In genomic region chr6:70474751-70475150, GRCh38 we compare ENCODE assay signal across 20 cellular contexts.
DNase-seq lines count a peak whose midpoint lies in the region; ATAC-seq and TF ChIP-seq lines count a peak whose summit lies in the region.
"Had no signal": no experiment of that assay in that cellular context is flagged by ENCODE, and none has a peak within 500 bp of the region (broad histone marks: within the 10 kb centered on the region; RNA-seq: fewer than 3 reads in every experiment).

No MANE protein-coding gene starts in this region.

- H3K36me3 ChIP-seq in mucosa of descending colon (ENCODE audit: low read depth), result no peaks in the 10 kb centered on the region

- no peak overlapping the region for H3K4me3 ChIP-seq in fibroblast of villous mesenchyme (ENCODE audit: low read depth, low read length)
- no peak overlapping the region for H3K4me3 ChIP-seq in mucosa of descending colon
- H3K4me3 ChIP-seq: BLaER1, colonic mucosa, gastroesophageal sphincter, tibial artery had no signal

- CTCF ChIA-PET in WTC11 (lab: Charles Lee), result interaction anchor here (1.4 kb wide), 1 partner anchor 212 kb away, joined by 4 read pairs; no protein-coding TSS in a partner anchor

- peak; percentile 88 for ATAC-seq in WTC11
- peak; percentile 44 for ATAC-seq in mucosa of descending colon
- ATAC-seq in GM18861 (IDR thresholded peaks at IDR 0.05; ENCODE audit: unreplicated experiment), result no peak
- ATAC-seq: gastroesophageal sphincter; Right ventricle myocardium inferior; stimulated activated memory B cell treated with anti-CD40 and anti-IgM and Interleukin-4, amounts not matched to agents 10 μg/mL and 1 μg/mL and 100 μg/mL, for 72 hours had no signal

- H3K27me3 Mint-ChIP-seq in WTC11 (ENCODE audit: low read depth), result no peaks in the 10 kb centered on the region
- H3K27me3 Mint-ChIP-seq: stimulated activated memory B cell treated with anti-CD40 and anti-IgM and Interleukin-4, amounts not matched to agents 10 μg/mL and 1 μg/mL and 100 μg/mL, for 72 hours had no signal

- POLR2A ChIA-PET in WTC11 (lab: Charles Lee), result no interaction called here

- H3K9me3 Mint-ChIP-seq in WTC11, result no peaks in the 10 kb centered on the region
- H3K9me3 Mint-ChIP-seq: stimulated activated memory B cell treated with anti-CD40 and anti-IgM and Interleukin-4, amounts not matched to agents 10 μg/mL and 1 μg/mL and 100 μg/mL, for 72 hours had no signal

- H3K4me1 Mint-ChIP-seq in WTC11, result peaks cover 9% of the 10 kb centered on the region
- H3K4me1 Mint-ChIP-seq: nephron progenitor cell; stimulated activated memory B cell treated with anti-CD40 and anti-IgM and Interleukin-4, amounts not matched to agents 10 μg/mL and 1 μg/mL and 100 μg/mL, for 72 hours had no signal

- H3K4me3 Mint-ChIP-seq in WTC11, result no peak overlapping the region
- H3K4me3 Mint-ChIP-seq: nephron progenitor cell; stimulated activated memory B cell treated with anti-CD40 and anti-IgM and Interleukin-4, amounts not matched to agents 10 μg/mL and 1 μg/mL and 100 μg/mL, for 72 hours had no signal

- no peaks in the 10 kb centered on the region for H3K9me3 ChIP-seq in mucosa of descending colon
- H3K9me3 ChIP-seq: BLaER1, colonic mucosa, gastroesophageal sphincter, tibial artery had no signal

- intact Hi-C loops in mucosa of descending colon (cut with DNase I, micrococcal nuclease), result no loop called here

- TF ChIP-seq CTCF in WTC11 (IDR thresholded peaks at IDR 0.05) (no peak), fibroblast of villous mesenchyme (IDR thresholded peaks at IDR 0.05; ENCODE audit: insufficient read depth, low read depth, low read length) (no peak), mucosa of descending colon (IDR thresholded peaks at IDR 0.05) (no peak)

- peaks cover 49% of the 10 kb centered on the region for H3K36me3 Mint-ChIP-seq in WTC11

- peak overlapping the region; percentile 52 for H3K27ac Mint-ChIP-seq in WTC11
- H3K27ac Mint-ChIP-seq: stimulated activated memory B cell treated with anti-CD40 and anti-IgM and Interleukin-4, amounts not matched to agents 10 μg/mL and 1 μg/mL and 100 μg/mL, for 72 hours had no signal

- peak; percentile 11 for DNase-seq in ELF-1 (ENCODE audit: low read depth, low spot score)
- no peak for DNase-seq in WTC11 (ENCODE audit: low spot score)
- DNase-seq in fibroblast of villous mesenchyme (ENCODE audit: low read depth), result peak; percentile 10
- no peak for DNase-seq in mucosa of descending colon
- DNase-seq in cerebellar nuclear complex (lab: John Stamatoyannopoulos, UW), result no peak
- DNase-seq in GM19240 (ENCODE audit: insufficient read length, low spot score), result no peak
- no peak for DNase-seq in cerebellum (ENCODE audit: low spot score)
- DNase-seq: activated CD4-positive, alpha-beta T cell treated with anti-CD3 and anti-CD28 coated beads, Interleukin-2, amount 50 U/mL, for 4 hours; activated gamma-delta T cell treated with Interleukin-2 at 50 U/mL for 16 hours; colonic mucosa; NCI-H1105 treated with DMSO at 0.1 percent for 48 hours; NCI-H526 treated with DMSO at 0.1 percent for 48 hours; nephron progenitor cell; T-helper 1 cell; tibial artery had no signal

- no peaks in the 10 kb centered on the region for H3K4me1 ChIP-seq in mucosa of descending colon (ENCODE audit: low read depth)
- H3K4me1 ChIP-seq: BLaER1, colonic mucosa, tibial artery had no signal

TF ChIP-seq in WTC11, 78 proteins besides CTCF, POLR2A, EP300 and RAD21:
- TF ChIP-seq OVOL2 (CRISPR knock-in tag; IDR thresholded peaks at IDR 0.05; ENCODE audit: borderline replicate concordance) (no peak), MYBL2 (CRISPR knock-in tag; IDR thresholded peaks at IDR 0.05) (no peak), FOXP4 (CRISPR knock-in tag; IDR thresholded peaks at IDR 0.05) (no peak)
- TF ChIP-seq, protein P1, sequence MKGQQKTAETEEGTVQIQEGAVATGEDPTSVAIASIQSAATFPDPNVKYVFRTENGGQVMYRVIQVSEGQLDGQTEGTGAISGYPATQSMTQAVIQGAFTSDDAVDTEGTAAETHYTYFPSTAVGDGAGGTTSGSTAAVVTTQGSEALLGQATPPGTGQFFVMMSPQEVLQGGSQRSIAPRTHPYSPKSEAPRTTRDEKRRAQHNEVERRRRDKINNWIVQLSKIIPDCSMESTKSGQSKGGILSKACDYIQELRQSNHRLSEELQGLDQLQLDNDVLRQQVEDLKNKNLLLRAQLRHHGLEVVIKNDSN (CRISPR knock-in tag; IDR thresholded peaks at IDR 0.05), result no peak
- TF ChIP-seq, protein P2, sequence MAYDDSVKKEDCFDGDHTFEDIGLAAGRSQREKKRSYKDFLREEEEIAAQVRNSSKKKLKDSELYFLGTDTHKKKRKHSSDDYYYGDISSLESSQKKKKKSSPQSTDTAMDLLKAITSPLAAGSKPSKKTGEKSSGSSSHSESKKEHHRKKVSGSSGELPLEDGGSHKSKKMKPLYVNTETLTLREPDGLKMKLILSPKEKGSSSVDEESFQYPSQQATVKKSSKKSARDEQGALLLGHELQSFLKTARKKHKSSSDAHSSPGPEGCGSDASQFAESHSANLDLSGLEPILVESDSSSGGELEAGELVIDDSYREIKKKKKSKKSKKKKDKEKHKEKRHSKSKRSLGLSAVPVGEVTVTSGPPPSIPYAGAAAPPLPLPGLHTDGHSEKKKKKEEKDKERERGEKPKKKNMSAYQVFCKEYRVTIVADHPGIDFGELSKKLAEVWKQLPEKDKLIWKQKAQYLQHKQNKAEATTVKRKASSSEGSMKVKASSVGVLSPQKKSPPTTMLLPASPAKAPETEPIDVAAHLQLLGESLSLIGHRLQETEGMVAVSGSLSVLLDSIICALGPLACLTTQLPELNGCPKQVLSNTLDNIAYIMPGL (CRISPR knock-in tag; IDR thresholded peaks at IDR 0.05), result no peak

Comparison
In these comparisons a context has a peak if more than half of its experiments do, and no peak if none do; other contexts are left out.
1. DNase-seq: peak in ELF-1 (single experiment) and fibroblast of villous mesenchyme (single experiment); none in WTC11 (single experiment), mucosa of descending colon (0 of 3), cerebellar nuclear complex (0 of 2), GM19240 (single experiment) and cerebellum (single experiment).